7 cellular contexts compared by ENCODE assay signal in genomic region chr12:54182981-54183380, GRCh38.
"Had no signal": no experiment of that assay in that cellular context is flagged by ENCODE, and none has a peak within 500 bp of the region (broad histone marks: within the 10 kb centered on the region; RNA-seq: fewer than 3 reads in every experiment).

No MANE protein-coding gene starts in this region.

- H3K9me3 Mint-ChIP-seq: IgD-negative memory B cell had no signal

- H3K27ac ChIP-seq: HL-60 had no signal

- FAIRE-seq: H54, HepG2 had no signal

- H3K27me3 Mint-ChIP-seq: IgD-negative memory B cell had no signal

- ATAC-seq: HepG2 had no signal

- H3K27ac Mint-ChIP-seq: IgD-negative memory B cell had no signal

- DNase-seq: GOT3, HCEC 1CT, KG1 had no signal

- H3K4me3 Mint-ChIP-seq: IgD-negative memory B cell had no signal
